Comparison of ENCODE assay signal across 27 cellular contexts in the genomic region with DNA sequence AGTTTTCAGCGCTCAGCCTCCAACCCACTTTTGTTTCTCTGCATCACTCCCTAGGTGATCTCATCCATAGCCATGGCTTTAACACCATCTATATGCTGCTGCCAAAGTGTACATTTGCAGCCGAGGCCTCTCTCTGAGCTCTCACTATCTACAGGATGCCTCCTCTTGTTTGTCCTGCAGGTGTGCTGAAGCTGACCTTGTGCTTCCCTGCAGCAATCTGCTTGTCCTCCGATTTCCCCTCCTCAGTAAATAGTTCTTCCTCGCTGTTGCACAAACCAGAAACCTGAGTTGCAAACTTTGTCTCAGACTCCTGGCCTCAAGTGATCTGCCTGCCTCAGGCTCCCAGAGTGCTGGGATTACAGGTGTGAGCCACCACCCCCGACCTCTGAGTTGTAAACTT.
"Had no signal": no experiment of that assay in that cellular context is flagged by ENCODE, and none has a peak within 500 bp of the region (broad histone marks: within the 10 kb centered on the region; RNA-seq: fewer than 3 reads in every experiment).

No MANE protein-coding gene starts in this region.

- H3K4me3 Mint-ChIP-seq: dendritic cell treated with granulocyte-macrophage colony-stimulating factor and Interleukin-4, amounts not matched to agents 40 ng/mL and 50 ng/mL, for 4 days; naive thymus-derived CD8-positive, alpha-beta T cell; nephron progenitor cell; stimulated activated effector memory CD8-positive, alpha-beta T cell treated with anti-CD3 and anti-CD28 coated beads, Interleukin-12 subunit alpha, Interleukin-12 subunit beta, amount 100 ng/mL, for 72 hours had no signal

- H3K27ac ChIP-seq: left ventricle myocardium inferior, lower lobe of right lung, prostate gland, right atrium auricular region, sigmoid colon, stomach, thyroid gland, vagina had no signal

- H3K27ac Mint-ChIP-seq: dendritic cell treated with granulocyte-macrophage colony-stimulating factor and Interleukin-4, amounts not matched to agents 40 ng/mL and 50 ng/mL, for 4 days; naive thymus-derived CD8-positive, alpha-beta T cell; nephron progenitor cell; stimulated activated effector memory CD8-positive, alpha-beta T cell treated with anti-CD3 and anti-CD28 coated beads, Interleukin-12 subunit alpha, Interleukin-12 subunit beta, amount 100 ng/mL, for 72 hours had no signal

- H3K36me3 ChIP-seq: esophagus squamous epithelium, heart right ventricle, left ventricle myocardium inferior, lower lobe of right lung, prostate gland, right atrium auricular region, sigmoid colon, stomach, thyroid gland, vagina had no signal

- H3K4me3 ChIP-seq: esophagus squamous epithelium, heart right ventricle, left ventricle myocardium inferior, lower lobe of right lung, prostate gland, right atrium auricular region, sigmoid colon, stomach, thyroid gland, vagina had no signal

- H3K4me1 ChIP-seq: prostate gland had no signal

- H3K36me3 Mint-ChIP-seq: naive thymus-derived CD8-positive, alpha-beta T cell had no signal

- H3K9me3 ChIP-seq: esophagus squamous epithelium, heart right ventricle, left ventricle myocardium inferior, lower lobe of right lung, prostate gland, right atrium auricular region, sigmoid colon, stomach, thyroid gland, vagina had no signal

- DNase-seq: effector memory CD4-positive, alpha-beta T cell; erythroblast; esophagus squamous epithelium; foreskin melanocyte; glutamatergic neuron; heart right ventricle; hippocampal formation; left cardiac atrium; left ventricle myocardium inferior; lower lobe of right lung; naive thymus-derived CD8-positive, alpha-beta T cell; nephron progenitor cell; nucleus accumbens; sigmoid colon; stimulated activated CD4-positive, alpha-beta T cell treated with anti-CD3 and anti-CD28 coated beads, Interleukin-2, amount 100 ng/mL, for 24 hours; stimulated activated CD4-positive, alpha-beta T cell treated with anti-CD3 and anti-CD28 coated beads, Interleukin-4, amount 100 ng/mL, for 24 hours; stimulated activated naive CD4-positive, alpha-beta T cell treated with Interleukin-2 at 50 U/mL for 16 hours; stomach; thyroid gland; trophoblast cell had no signal

- H3K27me3 ChIP-seq: heart right ventricle, right atrium auricular region, sigmoid colon, stomach, thyroid gland, vagina had no signal

- H3K9me3 Mint-ChIP-seq: dendritic cell treated with granulocyte-macrophage colony-stimulating factor and Interleukin-4, amounts not matched to agents 40 ng/mL and 50 ng/mL, for 4 days; naive thymus-derived CD8-positive, alpha-beta T cell; nephron progenitor cell; stimulated activated effector memory CD8-positive, alpha-beta T cell treated with anti-CD3 and anti-CD28 coated beads, Interleukin-12 subunit alpha, Interleukin-12 subunit beta, amount 100 ng/mL, for 72 hours had no signal

- FAIRE-seq: endometrium, islet of Langerhans had no signal

- ATAC-seq: heart right ventricle; left cardiac atrium; lower lobe of right lung; naive thymus-derived CD8-positive, alpha-beta T cell; stimulated activated effector memory CD8-positive, alpha-beta T cell treated with anti-CD3 and anti-CD28 coated beads, Interleukin-12 subunit alpha, Interleukin-12 subunit beta, amount 100 ng/mL, for 72 hours had no signal
